ENCODE assay signal across 14 cellular contexts in the genomic region with DNA sequence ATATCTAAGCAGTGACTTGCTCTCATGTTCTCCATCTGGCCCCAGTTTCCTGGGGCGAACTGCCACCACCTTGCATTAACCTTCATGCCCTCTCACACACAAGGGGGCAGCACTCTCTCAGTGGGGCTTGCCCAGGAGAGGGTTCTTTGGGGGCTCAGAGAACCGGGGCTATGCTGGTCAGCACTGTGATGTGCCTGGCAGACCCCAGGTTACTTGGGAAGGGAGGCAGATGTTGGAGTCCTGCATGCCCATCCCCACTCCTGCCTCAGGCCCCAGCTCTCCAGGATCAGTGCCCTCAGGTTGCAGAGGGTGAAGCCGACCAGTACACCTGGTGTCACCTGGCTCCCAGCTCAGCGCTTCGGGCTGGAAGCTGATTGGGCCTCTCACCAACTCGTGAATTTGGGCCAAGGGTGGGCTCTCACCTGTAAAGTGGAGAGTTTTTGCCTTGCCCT.
DNase-seq lines count a peak whose midpoint lies in the region; ATAC-seq and TF ChIP-seq lines count a peak whose summit lies in the region.
"Had no signal": no experiment of that assay in that cellular context is flagged by ENCODE, and none has a peak within 500 bp of the region (broad histone marks: within the 10 kb centered on the region; RNA-seq: fewer than 3 reads in every experiment).

No MANE protein-coding gene starts in this region.

- DNase-seq in cardiac muscle cell (ENCODE audit: low read depth in 1 of 2, low spot score in 1 of 2): peak in 1 of 2 donors; percentile 6
- no peak for DNase-seq in heart left ventricle
- DNase-seq in NAMALWA (ENCODE audit: low spot score): peak; percentile 18
- DNase-seq in colonic mucosa: peak; percentile 12
- no peak for DNase-seq in smooth muscle cell (lab: John Stamatoyannopoulos, UW; ENCODE audit: unreplicated experiment)
- DNase-seq in cerebellar nuclear complex (lab: John Stamatoyannopoulos, UW): no peak
- DNase-seq in NCI-H1092 treated with DMSO at 0.1 percent for 48 hours (lab: John Stamatoyannopoulos, UW): no peak
- DNase-seq: activated B cell treated with CpG ODN at 0.5 μM for 24 hours; activated naive CD4-positive, alpha-beta T cell treated with anti-CD3 and anti-CD28 coated beads, Interleukin-2, amount 10 ng/mL, durations not matched to agents 7 days and 5 days; foreskin melanocyte; NCI-H226; stimulated activated naive CD4-positive, alpha-beta T cell treated with Interleukin-2 at 50 U/mL for 16 hours had no signal

- H3K4me1 ChIP-seq in cardiac muscle cell (ENCODE audit: low read depth) (no peaks in the 10 kb centered on the region), heart left ventricle (peaks cover 0 to 7% (median 0%) of the 10 kb centered on the region in 12 donors), colonic mucosa (no peaks in the 10 kb centered on the region), smooth muscle cell (ENCODE audit: low read depth) (no peaks in the 10 kb centered on the region)
- H3K4me1 ChIP-seq: A549 had no signal

- H3K9ac ChIP-seq in colonic mucosa (ENCODE audit: low read depth in 2 of 2, low read length in 2 of 2) (no peak overlapping the region), smooth muscle cell (ENCODE audit: low read depth) (no peak overlapping the region)

- H3F3A ChIP-seq in smooth muscle cell (ENCODE audit: low read depth): no peaks in the 10 kb centered on the region

- ATAC-seq in heart left ventricle: no peak
- no peak for ATAC-seq in GM19395 (IDR thresholded peaks at IDR 0.05; ENCODE audit: unreplicated experiment)

- H3K4me3 ChIP-seq in cardiac muscle cell (no peak overlapping the region), heart left ventricle (no peak overlapping the region), colonic mucosa (no peak overlapping the region), smooth muscle cell (no peak overlapping the region)
- H3K4me3 ChIP-seq: A549 had no signal

- no peak overlapping the region for H2AFZ ChIP-seq in smooth muscle cell (ENCODE audit: low read depth)

- no peak for TF ChIP-seq POLR2A in heart left ventricle (IDR thresholded peaks at IDR 0.05)

- TF ChIP-seq CTCF in cardiac muscle cell (IDR thresholded peaks at IDR 0.05; ENCODE audit: low read depth, low read length) (peak; percentile 18), heart left ventricle (IDR thresholded peaks at IDR 0.05) (no peak), colonic mucosa (IDR thresholded peaks at IDR 0.05) (no peak), smooth muscle cell (IDR thresholded peaks at IDR 0.05; ENCODE audit: borderline replicate concordance, insufficient read depth, poor library complexity, severe bottlenecking) (peak; percentile 5)

- H3K4me2 ChIP-seq in smooth muscle cell: no peak overlapping the region
- H3K4me2 ChIP-seq: A549 had no signal

- H3K79me2 ChIP-seq in smooth muscle cell (ENCODE audit: low read depth): no peaks in the 10 kb centered on the region

- H3K27ac ChIP-seq in cardiac muscle cell (no peak overlapping the region), heart left ventricle (no peak overlapping the region), colonic mucosa (no peak overlapping the region), smooth muscle cell (ENCODE audit: low read depth) (no peak overlapping the region)
- H3K27ac ChIP-seq: A549 had no signal

- intact Hi-C loops in heart left ventricle (cut with DNase I) (no loop called here), colonic mucosa (cut with DNase I) (no loop called here)

- H3K9me3 ChIP-seq in cardiac muscle cell (ENCODE audit: low read depth): no peaks in the 10 kb centered on the region
- no peaks in the 10 kb centered on the region for H3K9me3 ChIP-seq in heart left ventricle
- H3K9me3 ChIP-seq in colonic mucosa: no peaks in the 10 kb centered on the region
- no peaks in the 10 kb centered on the region for H3K9me3 ChIP-seq in smooth muscle cell (replicated peaks; ENCODE audit: low read depth)
- H3K9me3 ChIP-seq: A549 had no signal

- no peaks in the 10 kb centered on the region for H3K27me3 ChIP-seq in cardiac muscle cell
- peaks cover 0 to 24% (median 0%) of the 10 kb centered on the region in 9 donors for H3K27me3 ChIP-seq in heart left ventricle
- no peaks in the 10 kb centered on the region for H3K27me3 ChIP-seq in colonic mucosa
- peaks cover 17% of the 10 kb centered on the region for H3K27me3 ChIP-seq in smooth muscle cell (ENCODE audit: low read depth)

- no peaks in the 10 kb centered on the region for H4K20me1 ChIP-seq in smooth muscle cell (ENCODE audit: low read depth)

- 83 to 91% (median 87%) methylated on average over 5 to 6 of the region's 6 CpGs for WGBS in heart left ventricle, 4 donors
- 81% methylated on average over 6 of the region's 6 CpGs for WGBS in smooth muscle cell (ENCODE audit: low lambda C conversion rate)

- H3K36me3 ChIP-seq in cardiac muscle cell (no peaks in the 10 kb centered on the region), heart left ventricle (no peaks in the 10 kb centered on the region), colonic mucosa (no peaks in the 10 kb centered on the region), smooth muscle cell (ENCODE audit: low read depth) (no peaks in the 10 kb centered on the region)

Comparison
In these comparisons a context has a peak if more than half of its experiments do, and no peak if none do; other contexts are left out.
1. CTCF ChIP-seq: peak in cardiac muscle cell (single experiment) and smooth muscle cell (single experiment); none in heart left ventricle (0 of 12) and colonic mucosa (single experiment).
2. DNase-seq: peak in NAMALWA (single experiment) and colonic mucosa (single experiment); none in heart left ventricle (0 of 5), smooth muscle cell (single experiment), cerebellar nuclear complex (0 of 2) and NCI-H1092 treated with DMSO at 0.1 percent for 48 hours (single experiment).